ENCODE assay signal across 35 cellular contexts in the genomic region with DNA sequence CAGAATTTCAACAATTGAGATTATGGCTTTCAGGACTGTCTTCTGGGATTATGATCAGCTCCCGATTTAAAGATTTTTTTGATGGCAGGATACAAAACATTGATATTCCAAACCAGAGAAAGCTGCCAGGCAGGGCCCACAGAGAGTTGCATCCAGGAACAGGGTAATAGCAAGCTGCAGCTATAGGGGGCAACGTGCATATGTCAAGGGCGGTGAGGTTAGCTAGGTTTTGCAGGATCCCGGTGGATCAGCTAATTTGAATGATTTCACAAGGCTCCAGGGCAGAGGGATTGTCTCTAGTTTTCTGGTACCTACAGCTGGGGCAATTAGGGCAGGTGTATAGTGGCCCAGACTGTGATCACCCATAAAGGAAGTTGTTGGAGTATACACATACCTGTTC.
"Had no signal": no experiment of that assay in that cellular context is flagged by ENCODE, and none has a peak within 500 bp of the region (broad histone marks: within the 10 kb centered on the region; RNA-seq: fewer than 3 reads in every experiment).

No MANE protein-coding gene starts in this region.

- H3K4me1 Mint-ChIP-seq: activated naive CD4-positive, alpha-beta T cell treated with anti-CD3 and anti-CD28 coated beads, Interleukin-2, amount 10 ng/mL, durations not matched to agents 7 days and 5 days; activated naive CD8-positive, alpha-beta T cell treated with anti-CD3 and anti-CD28 coated beads, Interleukin-2, amount 10 ng/mL, durations not matched to agents 7 days and 5 days; brain; mesothelial cell of epicardium; naive B cell; nephron progenitor cell; stimulated activated naive B cell treated with anti-CD40 and anti-IgM and Interleukin-4, amounts not matched to agents 10 μg/mL and 1 μg/mL and 100 μg/mL, for 72 hours had no signal

- H3K4me3 Mint-ChIP-seq: activated CD4-positive, alpha-beta memory T cell treated with anti-CD3 and anti-CD28 coated beads for 36 hours; activated naive CD4-positive, alpha-beta T cell treated with anti-CD3 and anti-CD28 coated beads, Interleukin-2, amount 10 ng/mL, durations not matched to agents 7 days and 5 days; activated naive CD8-positive, alpha-beta T cell treated with anti-CD3 and anti-CD28 coated beads, Interleukin-2, amount 10 ng/mL, durations not matched to agents 7 days and 5 days; activated T-cell treated with anti-CD3 and anti-CD28 coated beads, Interleukin-2, amount 50 U/mL, for 24 hours; brain; mesothelial cell of epicardium; nephron progenitor cell; stimulated activated naive B cell treated with anti-CD40 and anti-IgM and Interleukin-4, amounts not matched to agents 10 μg/mL and 1 μg/mL and 100 μg/mL, for 72 hours had no signal

- H3K4me3 ChIP-seq: ascending aorta, cardiac muscle cell, colonic mucosa, dorsolateral prefrontal cortex, gastroesophageal sphincter, hepatocyte, psoas muscle, sigmoid colon, stomach, thyroid gland, upper lobe of right lung had no signal

- H2AFZ ChIP-seq: hepatocyte, parathyroid adenoma had no signal

- H3K4me1 ChIP-seq: ascending aorta, colonic mucosa, gastroesophageal sphincter, parathyroid adenoma, psoas muscle, sigmoid colon, stomach, thyroid gland, upper lobe of right lung had no signal

- H3K27ac Mint-ChIP-seq: activated CD4-positive, alpha-beta memory T cell treated with anti-CD3 and anti-CD28 coated beads for 36 hours; activated naive CD4-positive, alpha-beta T cell treated with anti-CD3 and anti-CD28 coated beads, Interleukin-2, amount 10 ng/mL, durations not matched to agents 7 days and 5 days; activated naive CD8-positive, alpha-beta T cell treated with anti-CD3 and anti-CD28 coated beads, Interleukin-2, amount 10 ng/mL, durations not matched to agents 7 days and 5 days; activated T-cell treated with anti-CD3 and anti-CD28 coated beads, Interleukin-2, amount 50 U/mL, for 24 hours; brain; mesothelial cell of epicardium; nephron progenitor cell; stimulated activated naive B cell treated with anti-CD40 and anti-IgM and Interleukin-4, amounts not matched to agents 10 μg/mL and 1 μg/mL and 100 μg/mL, for 72 hours had no signal

- H3K9ac ChIP-seq: parathyroid adenoma had no signal

- DNase-seq: activated CD4-positive, alpha-beta memory T cell treated with anti-CD3 and anti-CD28 coated beads for 36 hours; activated CD4-positive, alpha-beta T cell treated with anti-CD3 and anti-CD28 coated beads for 48 hours; activated CD8-positive, alpha-beta memory T cell treated with anti-CD3 and anti-CD28 coated beads, Interleukin-2, amount 50 U/mL, for 48 hours; activated gamma-delta T cell; activated naive CD4-positive, alpha-beta T cell treated with anti-CD3 and anti-CD28 coated beads, Interleukin-2, amount 10 ng/mL, durations not matched to agents 7 days and 5 days; activated naive CD8-positive, alpha-beta T cell treated with anti-CD3 and anti-CD28 coated beads, Interleukin-2, amount 10 ng/mL, durations not matched to agents 7 days and 5 days; activated T-cell treated with anti-CD3 and anti-CD28 coated beads, Interleukin-2, amount 50 U/mL, for 24 hours; cerebellar nuclear complex; colonic mucosa; dorsolateral prefrontal cortex; effector memory CD4-positive, alpha-beta T cell; erythroblast; left cardiac atrium; left ventricle myocardium superior; mammary epithelial cell; naive B cell; nephron progenitor cell; occipital lobe; psoas muscle; sigmoid colon; small intestine; stimulated activated CD4-positive, alpha-beta T cell treated with anti-CD3 and anti-CD28 coated beads, Interleukin-1b, Interleukin-23, amount 100 ng/mL, for 48 hours; stimulated activated naive B cell treated with anti-CD40 and anti-IgM and Interleukin-4, amounts not matched to agents 10 μg/mL and 1 μg/mL and 100 μg/mL, for 72 hours; stomach; T-helper 1 cell; thyroid gland; upper lobe of right lung had no signal

- H3K27ac ChIP-seq: ascending aorta, cardiac muscle cell, colonic mucosa, dorsolateral prefrontal cortex, gastroesophageal sphincter, hepatocyte, parathyroid adenoma, psoas muscle, sigmoid colon, stomach, thyroid gland, upper lobe of right lung had no signal

- H3K27me3 Mint-ChIP-seq: activated naive CD4-positive, alpha-beta T cell treated with anti-CD3 and anti-CD28 coated beads, Interleukin-2, amount 10 ng/mL, durations not matched to agents 7 days and 5 days; activated naive CD8-positive, alpha-beta T cell treated with anti-CD3 and anti-CD28 coated beads, Interleukin-2, amount 10 ng/mL, durations not matched to agents 7 days and 5 days; naive B cell; stimulated activated naive B cell treated with anti-CD40 and anti-IgM and Interleukin-4, amounts not matched to agents 10 μg/mL and 1 μg/mL and 100 μg/mL, for 72 hours had no signal

- H3K79me2 ChIP-seq: hepatocyte, parathyroid adenoma had no signal

- H3K9me3 Mint-ChIP-seq: activated CD4-positive, alpha-beta memory T cell treated with anti-CD3 and anti-CD28 coated beads for 36 hours; activated naive CD4-positive, alpha-beta T cell treated with anti-CD3 and anti-CD28 coated beads, Interleukin-2, amount 10 ng/mL, durations not matched to agents 7 days and 5 days; activated naive CD8-positive, alpha-beta T cell treated with anti-CD3 and anti-CD28 coated beads, Interleukin-2, amount 10 ng/mL, durations not matched to agents 7 days and 5 days; activated T-cell treated with anti-CD3 and anti-CD28 coated beads, Interleukin-2, amount 50 U/mL, for 24 hours; mesothelial cell of epicardium; nephron progenitor cell had no signal

- H3K27me3 ChIP-seq: ascending aorta, cardiac muscle cell, colonic mucosa, dorsolateral prefrontal cortex, gastroesophageal sphincter, hepatocyte, sigmoid colon, stomach, thyroid gland, upper lobe of right lung had no signal

- H3K9me3 ChIP-seq: ascending aorta, colonic mucosa, gastroesophageal sphincter, psoas muscle, sigmoid colon, stomach, thyroid gland, upper lobe of right lung had no signal

- H3K4me2 ChIP-seq: hepatocyte had no signal

- H3K36me3 Mint-ChIP-seq: activated CD4-positive, alpha-beta memory T cell treated with anti-CD3 and anti-CD28 coated beads for 36 hours; activated naive CD4-positive, alpha-beta T cell treated with anti-CD3 and anti-CD28 coated beads, Interleukin-2, amount 10 ng/mL, durations not matched to agents 7 days and 5 days; activated naive CD8-positive, alpha-beta T cell treated with anti-CD3 and anti-CD28 coated beads, Interleukin-2, amount 10 ng/mL, durations not matched to agents 7 days and 5 days; brain; mesothelial cell of epicardium; naive B cell; stimulated activated naive B cell treated with anti-CD40 and anti-IgM and Interleukin-4, amounts not matched to agents 10 μg/mL and 1 μg/mL and 100 μg/mL, for 72 hours had no signal

- H3K36me3 ChIP-seq: ascending aorta, cardiac muscle cell, colonic mucosa, gastroesophageal sphincter, sigmoid colon, stomach, thyroid gland, upper lobe of right lung had no signal

- ATAC-seq: activated CD4-positive, CD25-positive, alpha-beta regulatory T cell treated with anti-CD3 and anti-CD28 coated beads, Interleukin-2, amount 50 U/mL, for 24 hours; gastroesophageal sphincter; left cardiac atrium; left ventricle myocardium superior; psoas muscle; stimulated activated naive B cell treated with anti-CD40 and anti-IgM and Interleukin-4, amounts not matched to agents 10 μg/mL and 1 μg/mL and 100 μg/mL, for 72 hours; upper lobe of right lung had no signal
